In genomic region chr7:148727501-148728278, GRCh38 we compare ENCODE assay signal across 19 cellular contexts. TPM values are rescaled to one million over a fixed set of nuclear protein-coding genes. Genes with fewer than 3 reads are reported as not detected.
A peak's percentile ranks its signal among the peaks of the same experiment; 100 is the strongest.
DNase-seq lines count a peak whose midpoint lies in the region; ATAC-seq, FAIRE-seq and TF ChIP-seq lines count a peak whose summit lies in the region.
"Had no signal": no experiment of that assay in that cellular context is flagged by ENCODE, and none has a peak within 500 bp of the region (broad histone marks: within the 10 kb centered on the region; RNA-seq: fewer than 3 reads in every experiment).

No MANE protein-coding gene starts in this region.

- ATAC-seq in CD4-positive, alpha-beta T cell (ENCODE audit: poor library complexity), result no peak
- ATAC-seq in WTC11 (peak; percentile 28; the same call in 1 of the 2 replicates), GM18519 (IDR thresholded peaks at IDR 0.05; ENCODE audit: low FRiP score, unreplicated experiment) (no peak)
- ATAC-seq: left cardiac atrium, PC-3, right cardiac atrium had no signal

- POLR2A ChIA-PET in CD4-positive, alpha-beta T cell (lab: Charles Lee), result interaction anchor here (0.6 to 2.3 kb wide), 2 partner anchors 29 to 104 kb away, joined by 3 to 10 read pairs; partner anchors contain the start of gene CUL1
- POLR2A ChIA-PET in WTC11 (lab: Charles Lee), result no interaction called here

- peaks cover 45% of the 10 kb centered on the region for H3K36me3 Mint-ChIP-seq in CD4-positive, alpha-beta T cell (ENCODE audit: low read depth)
- peaks cover 21% of the 10 kb centered on the region for H3K36me3 Mint-ChIP-seq in WTC11

- intact Hi-C loops in CD4-positive, alpha-beta T cell (cut with DNase I, micrococcal nuclease), result no loop called here

- H3K4me1 Mint-ChIP-seq in CD4-positive, alpha-beta T cell (ENCODE audit: low read depth), result peaks cover 81% of the 10 kb centered on the region
- H3K4me1 Mint-ChIP-seq in WTC11, result peaks cover 38% of the 10 kb centered on the region

- no peak for FAIRE-seq in GM12891 (lab: Jason Lieb, UNC)
- FAIRE-seq: endothelial cell of umbilical vein, GM12892 had no signal

- H3K27ac ChIP-seq in CD4-positive, alpha-beta T cell (ENCODE audit: low read depth, low read length), result no peak overlapping the region
- H3K27ac ChIP-seq: BLaER1 had no signal

- H3K27ac Mint-ChIP-seq in CD4-positive, alpha-beta T cell, result peak overlapping the region; percentile 35
- H3K27ac Mint-ChIP-seq in WTC11, result no peak overlapping the region

- H3K4me3 Mint-ChIP-seq in CD4-positive, alpha-beta T cell, result peak overlapping the region; percentile 21
- H3K4me3 Mint-ChIP-seq in WTC11, result no peak overlapping the region

- no peaks in the 10 kb centered on the region for H3K9me3 ChIP-seq in CD4-positive, alpha-beta T cell (ENCODE audit: control insufficient read depth, low read length)

- H3K27me3 Mint-ChIP-seq in CD4-positive, alpha-beta T cell, result no peaks in the 10 kb centered on the region
- no peaks in the 10 kb centered on the region for H3K27me3 Mint-ChIP-seq in WTC11 (ENCODE audit: low read depth)

- TF ChIP-seq CTCF in CD4-positive, alpha-beta T cell (IDR thresholded peaks at IDR 0.05), result no peak
- no peak for TF ChIP-seq CTCF in WTC11 (IDR thresholded peaks at IDR 0.05)

- H3K9me3 Mint-ChIP-seq in CD4-positive, alpha-beta T cell, result no peaks in the 10 kb centered on the region
- H3K9me3 Mint-ChIP-seq in WTC11, result no peaks in the 10 kb centered on the region

- no peak for TF ChIP-seq POLR2A in GM12891 (IDR thresholded peaks at IDR 0.05; ENCODE audit: low read depth, low read length)

- CTCF ChIA-PET in CD4-positive, alpha-beta T cell (lab: Charles Lee), result no interaction called here
- CTCF ChIA-PET in WTC11 (lab: Charles Lee), result no interaction called here

- no peaks in the 10 kb centered on the region for H3K27me3 ChIP-seq in CD4-positive, alpha-beta T cell (ENCODE audit: control insufficient read depth, insufficient read depth, low read length)
- H3K27me3 ChIP-seq: BLaER1 had no signal

- no peak for DNase-seq in CD4-positive, alpha-beta T cell
- DNase-seq in GM12891 (ENCODE audit: insufficient read length, low spot score) (no peak), WTC11 (ENCODE audit: low spot score) (no peak), kidney tubule cell (ENCODE audit: low spot score) (peak; percentile 55), RKO (ENCODE audit: low spot score) (no peak), NCI-H2107 (lab: John Stamatoyannopoulos, UW) (no peak)
- no peak for DNase-seq in NK-92 treated with Interleukin-12 subunit alpha and Interleukin-12 subunit beta, amount 100 ng/mL, for 24 hours (lab: John Stamatoyannopoulos, UW)
- DNase-seq: activated CD4-positive, alpha-beta T cell treated with anti-CD3 and anti-CD28 coated beads, Interleukin-2, amount 50 U/mL, for 4 hours; KBM-7; left cardiac atrium; NCI-H1436; NCI-H446 treated with DMSO at 0.1 percent for 48 hours; PC-3; right cardiac atrium; stimulated activated CD4-positive, alpha-beta T cell treated with anti-CD3 and anti-CD28 coated beads, Interleukin-2, amount 100 ng/mL, for 48 hours had no signal

TF ChIP-seq in GM12891, 5 proteins besides CTCF, POLR2A, EP300 and RAD21:
- TF ChIP-seq POLR2AphosphoS5 (IDR thresholded peaks at IDR 0.05; ENCODE audit: low read depth, low read length), result no peak
- 0 out of 2 replicates have a peak, but pooled peaks have one; percentile 8 for TF ChIP-seq SPI1 (IDR thresholded peaks at IDR 0.05; ENCODE audit: low read depth, low read length)

TF ChIP-seq in WTC11, 78 proteins besides CTCF, POLR2A, EP300 and RAD21:
- TF ChIP-seq FOXK1 (CRISPR knock-in tag; IDR thresholded peaks at IDR 0.05), result no peak
- TF ChIP-seq NFYB (CRISPR knock-in tag; conservative IDR thresholded peaks at IDR 0.05; ENCODE audit: low read depth), result no peak
- no peak for TF ChIP-seq ZSCAN18 (CRISPR knock-in tag; IDR thresholded peaks at IDR 0.05)
- TF ChIP-seq, protein P1, sequence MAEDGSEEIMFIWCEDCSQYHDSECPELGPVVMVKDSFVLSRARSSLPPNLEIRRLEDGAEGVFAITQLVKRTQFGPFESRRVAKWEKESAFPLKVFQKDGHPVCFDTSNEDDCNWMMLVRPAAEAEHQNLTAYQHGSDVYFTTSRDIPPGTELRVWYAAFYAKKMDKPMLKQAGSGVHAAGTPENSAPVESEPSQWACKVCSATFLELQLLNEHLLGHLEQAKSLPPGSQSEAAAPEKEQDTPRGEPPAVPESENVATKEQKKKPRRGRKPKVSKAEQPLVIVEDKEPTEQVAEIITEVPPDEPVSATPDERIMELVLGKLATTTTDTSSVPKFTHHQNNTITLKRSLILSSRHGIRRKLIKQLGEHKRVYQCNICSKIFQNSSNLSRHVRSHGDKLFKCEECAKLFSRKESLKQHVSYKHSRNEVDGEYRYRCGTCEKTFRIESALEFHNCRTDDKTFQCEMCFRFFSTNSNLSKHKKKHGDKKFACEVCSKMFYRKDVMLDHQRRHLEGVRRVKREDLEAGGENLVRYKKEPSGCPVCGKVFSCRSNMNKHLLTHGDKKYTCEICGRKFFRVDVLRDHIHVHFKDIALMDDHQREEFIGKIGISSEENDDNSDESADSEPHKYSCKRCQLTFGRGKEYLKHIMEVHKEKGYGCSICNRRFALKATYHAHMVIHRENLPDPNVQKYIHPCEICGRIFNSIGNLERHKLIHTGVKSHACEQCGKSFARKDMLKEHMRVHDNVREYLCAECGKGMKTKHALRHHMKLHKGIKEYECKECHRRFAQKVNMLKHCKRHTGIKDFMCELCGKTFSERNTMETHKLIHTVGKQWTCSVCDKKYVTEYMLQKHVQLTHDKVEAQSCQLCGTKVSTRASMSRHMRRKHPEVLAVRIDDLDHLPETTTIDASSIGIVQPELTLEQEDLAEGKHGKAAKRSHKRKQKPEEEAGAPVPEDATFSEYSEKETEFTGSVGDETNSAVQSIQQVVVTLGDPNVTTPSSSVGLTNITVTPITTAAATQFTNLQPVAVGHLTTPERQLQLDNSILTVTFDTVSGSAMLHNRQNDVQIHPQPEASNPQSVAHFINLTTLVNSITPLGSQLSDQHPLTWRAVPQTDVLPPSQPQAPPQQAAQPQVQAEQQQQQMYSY (CRISPR knock-in tag; IDR thresholded peaks at IDR 0.05), result no peak
- TF ChIP-seq ATF3 (CRISPR knock-in tag; conservative IDR thresholded peaks at IDR 0.05), result no peak
TF ChIP-seq in WTC11: peak in this region for 0.

RNA-seq across cellular contexts. Expression of gene CUL1, which starts 29.0 kb away (rescaled TPM):
- total RNA-seq in CD4-positive, alpha-beta T cell, result 10 to 100 TPM; 31.0 to 31.2 TPM
- 30.8 TPM for polyA plus RNA-seq in GM12891 (2012; ENCODE audit: low read depth, missing spikeins)
- total RNA-seq in WTC11 (2021), result 50.5 to 54.1 TPM (median 53.3 TPM) in 3 replicates
